Comparison of ENCODE assay signal across 19 cellular contexts in the genomic region with DNA sequence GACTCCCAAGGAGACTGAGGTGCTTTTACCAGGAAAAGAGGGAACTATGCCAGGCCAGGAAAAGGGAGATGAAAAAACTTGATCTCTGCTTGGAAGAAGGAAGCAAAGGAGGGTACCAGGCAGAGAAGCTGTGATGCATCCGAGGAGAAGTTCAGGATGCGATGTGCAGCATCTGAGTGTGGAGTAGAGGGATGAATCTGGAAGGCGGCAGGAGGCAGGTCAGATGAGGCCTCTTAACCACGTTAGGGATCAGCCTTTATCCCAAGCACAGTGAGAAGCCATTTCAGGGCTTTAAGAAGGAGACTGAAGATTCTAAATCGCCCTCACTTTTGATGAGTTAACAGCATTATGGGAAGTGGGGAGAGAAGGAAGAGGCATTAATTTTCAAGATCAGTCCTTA. TPM values are rescaled to one million over a fixed set of nuclear protein-coding genes. Genes with fewer than 3 reads are reported as not detected.
DNase-seq lines count a peak whose midpoint lies in the region; TF ChIP-seq lines count a peak whose summit lies in the region.
"Had no signal": no experiment of that assay in that cellular context is flagged by ENCODE, and none has a peak within 500 bp of the region (broad histone marks: within the 10 kb centered on the region; RNA-seq: fewer than 3 reads in every experiment).

No MANE protein-coding gene starts in this region.

- no peak overlapping the region for H3K27ac Mint-ChIP-seq in neural progenitor cell
- H3K27ac Mint-ChIP-seq: CD4-positive, alpha-beta memory T cell had no signal

- intact Hi-C loops in spleen (cut with DNase I; ENCODE audit: low total_unique reads): no loop called here

- peaks cover 3% of the 10 kb centered on the region for H3K27me3 Mint-ChIP-seq in neural progenitor cell (ENCODE audit: insufficient read depth, low read depth)

- H4K20me1 ChIP-seq in hepatocyte (ENCODE audit: insufficient read depth, poor library complexity, severe bottlenecking) (no peaks in the 10 kb centered on the region), neural progenitor cell (ENCODE audit: low read depth) (no peaks in the 10 kb centered on the region)

- no peak overlapping the region for H3K4me3 Mint-ChIP-seq in neural progenitor cell
- H3K4me3 Mint-ChIP-seq: CD4-positive, alpha-beta memory T cell had no signal

- H3K9me3 Mint-ChIP-seq in neural progenitor cell: peaks cover 2% of the 10 kb centered on the region

- DNase-seq in NCI-H82 (lab: John Stamatoyannopoulos, UW) (peak; percentile 70), WERI-Rb-1 (peak; percentile 57), hepatocyte (ENCODE audit: low spot score) (no peak), neural progenitor cell (ENCODE audit: low spot score) (no peak), AG08396 (ENCODE audit: low spot score) (no peak), spleen (no peak), iPS-NIHi7 (ENCODE audit: extremely low spot score) (no peak)
- DNase-seq: C1 segment of cervical spinal cord; Calu3; CD4-positive, alpha-beta memory T cell; COR-L47; DMS53; DMS79 treated with DMSO at 0.1 percent for 48 hours; GF-D8; GOT3; H7; HCEC 1CT had no signal

- no peaks in the 10 kb centered on the region for H3K4me1 ChIP-seq in hepatocyte (ENCODE audit: insufficient read depth)
- H3K4me1 ChIP-seq in neural progenitor cell: peaks cover 13% of the 10 kb centered on the region
- no peaks in the 10 kb centered on the region for H3K4me1 ChIP-seq in spleen

- H3K79me2 ChIP-seq in hepatocyte (no peaks in the 10 kb centered on the region), neural progenitor cell (ENCODE audit: low read depth) (no peaks in the 10 kb centered on the region)

- H3K4me1 Mint-ChIP-seq in neural progenitor cell: peaks cover 11% of the 10 kb centered on the region

- H3K36me3 ChIP-seq in WERI-Rb-1 (no peaks in the 10 kb centered on the region), hepatocyte (replicated peaks; ENCODE audit: insufficient read depth, low read depth) (no peaks in the 10 kb centered on the region), neural progenitor cell (no peaks in the 10 kb centered on the region), spleen (no peaks in the 10 kb centered on the region)

- H3K9me3 ChIP-seq in WERI-Rb-1 (ENCODE audit: severe bottlenecking) (peaks cover 4% of the 10 kb centered on the region), hepatocyte (ENCODE audit: low read depth) (no peaks in the 10 kb centered on the region), neural progenitor cell (ENCODE audit: low read depth) (no peaks in the 10 kb centered on the region), spleen (peaks cover 0 to 5% (median 0%) of the 10 kb centered on the region in 8 donors)

- no peak overlapping the region for H2AFZ ChIP-seq in hepatocyte
- H2AFZ ChIP-seq in neural progenitor cell (replicated peaks): peak overlapping the region; percentile 91

- TF ChIP-seq CTCF in WERI-Rb-1 (IDR thresholded peaks at IDR 0.05; ENCODE audit: low read depth, low read length): no peak
- TF ChIP-seq CTCF in hepatocyte (IDR thresholded peaks at IDR 0.05; ENCODE audit: poor library complexity): no peak
- no peak for TF ChIP-seq CTCF in neural progenitor cell (IDR thresholded peaks at IDR 0.05)
- no peak for TF ChIP-seq CTCF in spleen (IDR thresholded peaks at IDR 0.05 in 8 of 11, conservative IDR thresholded peaks at IDR 0.05 in 3 of 11)

- no peaks in the 10 kb centered on the region for H3K9me2 ChIP-seq in hepatocyte (replicated peaks; ENCODE audit: insufficient read depth)

- no peak overlapping the region for H3K9ac ChIP-seq in neural progenitor cell

- H3K27me3 ChIP-seq in WERI-Rb-1 (ENCODE audit: insufficient read depth, low read depth, severe bottlenecking) (no peaks in the 10 kb centered on the region), hepatocyte (no peaks in the 10 kb centered on the region), neural progenitor cell (no peaks in the 10 kb centered on the region), spleen (replicated peaks in 1 of 7) (peaks cover 0 to 39% (median 0%) of the 10 kb centered on the region in 7 donors)

- H3F3A ChIP-seq in neural progenitor cell (ENCODE audit: low read depth): no peaks in the 10 kb centered on the region

- H3K36me3 Mint-ChIP-seq in neural progenitor cell: no peaks in the 10 kb centered on the region
- H3K36me3 Mint-ChIP-seq: CD4-positive, alpha-beta memory T cell had no signal

- no peak overlapping the region for H3K4me2 ChIP-seq in hepatocyte
- H3K4me2 ChIP-seq in neural progenitor cell: no peak overlapping the region

- peak overlapping the region; percentile 68 for H3K27ac ChIP-seq in WERI-Rb-1
- peak overlapping the region; percentile 44 for H3K27ac ChIP-seq in hepatocyte
- no peak overlapping the region for H3K27ac ChIP-seq in neural progenitor cell
- H3K27ac ChIP-seq in spleen: no peak overlapping the region

- no peak overlapping the region for H3K4me3 ChIP-seq in WERI-Rb-1 (ENCODE audit: low read depth, low read length)
- H3K4me3 ChIP-seq in hepatocyte: no peak overlapping the region
- H3K4me3 ChIP-seq in neural progenitor cell: no peak overlapping the region
- no peak overlapping the region for H3K4me3 ChIP-seq in spleen

- TF ChIP-seq POLR2A in spleen (IDR thresholded peaks at IDR 0.05): no peak

- 85% methylated on average over 5 of the region's 5 CpGs for WGBS in hepatocyte (ENCODE audit: low lambda C conversion rate, missing lambda C conversion rate)
- WGBS in spleen, 5 donors: 36 to 82% (median 79%) methylated on average over 5 of the region's 5 CpGs

RNA-seq across cellular contexts. Expression of gene EYA2, which starts 44.9 kb away (rescaled TPM):
- total RNA-seq in hepatocyte: 1.4 and 1.8 TPM in 2 replicates
- 1.4 and 2.0 TPM in 2 replicates for polyA plus RNA-seq in hepatocyte
- total RNA-seq in neural progenitor cell (ENCODE audit: low replicate concordance): 1.8 and 2.1 TPM in 2 replicates
- under 1 TPM in 6 of 7 donors, not detected in 1; 0.26 to 0.76 (median 0.47) TPM for total RNA-seq in spleen
- under 1 TPM; 0.50 to 0.61 (median 0.59) TPM for polyA plus RNA-seq in spleen
- total RNA-seq: A673; CD4-positive, alpha-beta memory T cell; G401 had no signal
- polyA plus RNA-seq: CD4-positive, alpha-beta memory T cell had no signal

Comparison
In these comparisons a context has a peak if more than half of its experiments do, and no peak if none do; other contexts are left out.
1. DNase-seq: peak in NCI-H82 (single experiment) and WERI-Rb-1 (single experiment); none in hepatocyte (single experiment), neural progenitor cell (single experiment), AG08396 (single experiment), spleen (single experiment) and iPS-NIHi7 (single experiment).
2. H3K27ac ChIP-seq: peak in WERI-Rb-1 (single experiment) and hepatocyte (single experiment); none in neural progenitor cell (single experiment) and spleen (0 of 8).